ENCODE assay signal across 8 cellular contexts in genomic region chr1:178607718-178608408, GRCh38.
DNase-seq lines count a peak whose midpoint lies in the region; ATAC-seq, FAIRE-seq and TF ChIP-seq lines count a peak whose summit lies in the region.
"Had no signal": no experiment of that assay in that cellular context is flagged by ENCODE, and none has a peak within 500 bp of the region (broad histone marks: within the 10 kb centered on the region; RNA-seq: fewer than 3 reads in every experiment).

No MANE protein-coding gene starts in this region.

- H3K4me3 ChIP-seq in Peyer's patch (no peak overlapping the region), sigmoid colon (no peak overlapping the region)

- intact Hi-C loops in sigmoid colon (cut with DNase I) = no loop called here

- H3K36me3 ChIP-seq in Peyer's patch (no peaks in the 10 kb centered on the region), sigmoid colon (no peaks in the 10 kb centered on the region)

- no peak for TF ChIP-seq EP300 in sigmoid colon (IDR thresholded peaks at IDR 0.05)

- peak in 2 of 3 donors; percentile 45 to 58 for DNase-seq in Peyer's patch
- DNase-seq in sigmoid colon = no peak
- no peak for DNase-seq in medulla oblongata (ENCODE audit: extremely low spot score)
- no peak for DNase-seq in HTR-8/SVneo (ENCODE audit: insufficient read length, low spot score)
- DNase-seq in central memory CD4-positive, alpha-beta T cell = no peak
- DNase-seq: nephron progenitor cell had no signal

- no peaks in the 10 kb centered on the region for H3K27me3 ChIP-seq in Peyer's patch
- no peaks in the 10 kb centered on the region for H3K27me3 ChIP-seq in sigmoid colon

- FAIRE-seq in HTR-8/SVneo (lab: Jason Lieb, UNC) = no peak

- peak overlapping the region; percentile 29 to 82 (median 62) for H3K27ac ChIP-seq in Peyer's patch
- H3K27ac ChIP-seq in sigmoid colon = peak overlapping the region in 3 of 4 donors; percentile 10 to 46 (median 25)

- H3K4me1 ChIP-seq in Peyer's patch (peaks cover 0 to 27% (median 9%) of the 10 kb centered on the region in 4 donors), sigmoid colon (peaks cover 0 to 6% (median 0%) of the 10 kb centered on the region in 4 donors)

- peak; percentile 4 for TF ChIP-seq POLR2A in GM19099 (IDR thresholded peaks at IDR 0.05; ENCODE audit: extremely low read depth, insufficient read length, low read depth)
- no peak for TF ChIP-seq POLR2A in Peyer's patch (IDR thresholded peaks at IDR 0.05)
- no peak for TF ChIP-seq POLR2A in sigmoid colon (IDR thresholded peaks at IDR 0.05)

- ATAC-seq in HG02943 (IDR thresholded peaks at IDR 0.05; ENCODE audit: low read depth, unreplicated experiment) = peak; percentile 35

- 72 to 73% methylated on average over 6 of the region's 6 CpGs for WGBS in sigmoid colon, 2 donors

- TF ChIP-seq CTCF in Peyer's patch (IDR thresholded peaks at IDR 0.05) (no peak), sigmoid colon (IDR thresholded peaks at IDR 0.05) (no peak)

- H3K9me3 ChIP-seq in Peyer's patch (no peaks in the 10 kb centered on the region), sigmoid colon (no peaks in the 10 kb centered on the region)

Comparison
In these comparisons a context has a peak if more than half of its experiments do, and no peak if none do; other contexts are left out.
1. DNase-seq: peak in Peyer's patch (2 of 3); none in sigmoid colon (single experiment), medulla oblongata (single experiment), HTR-8/SVneo (single experiment) and central memory CD4-positive, alpha-beta T cell (single experiment).